ENCODE assay signal across 1 cellular context in genomic region chr20:2557873-2558580, GRCh38.
TF ChIP-seq lines count a peak whose summit lies in the region.

No MANE protein-coding gene starts in this region.

TF ChIP-seq in neural cell, 6 proteins besides CTCF, POLR2A, EP300 and RAD21 (continued from another document):
- no peak for TF ChIP-seq REST (IDR thresholded peaks at IDR 0.05; ENCODE audit: borderline replicate concordance)
TF ChIP-seq in neural cell: peak in this region for 0.
